In the genomic region with DNA sequence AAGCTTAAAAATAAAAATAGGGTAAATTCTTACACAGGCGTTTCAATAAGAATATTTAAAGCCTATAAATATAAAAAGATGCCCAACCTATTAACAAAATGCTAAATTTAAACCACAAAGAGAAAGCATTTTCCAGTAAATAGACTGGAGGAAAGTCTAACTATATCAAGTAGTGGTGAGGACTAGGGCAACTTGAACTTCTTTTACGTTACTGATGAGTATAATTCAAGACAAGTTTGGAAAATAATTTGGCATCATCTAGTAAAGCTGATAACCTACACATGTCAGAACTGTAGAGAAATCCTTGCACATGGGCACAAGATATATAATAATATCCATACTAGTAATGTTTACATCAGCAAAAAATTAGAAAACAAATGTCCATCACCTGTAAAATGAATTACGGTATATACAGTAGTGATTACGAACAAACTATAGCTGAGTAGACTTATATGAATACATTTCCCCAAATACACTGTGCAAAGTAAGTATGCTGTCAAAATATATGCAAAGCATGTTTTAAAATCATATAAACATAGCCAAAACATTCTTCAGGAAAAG, we compare ENCODE assay signal across 33 cellular contexts.
"Had no signal": no experiment of that assay in that cellular context is flagged by ENCODE, and none has a peak within 500 bp of the region (broad histone marks: within the 10 kb centered on the region; RNA-seq: fewer than 3 reads in every experiment).

No MANE protein-coding gene starts in this region.

- H3K4me1 ChIP-seq: adrenal gland, body of pancreas, breast epithelium had no signal

- H3K27ac ChIP-seq: adrenal gland, body of pancreas, brain microvascular endothelial cell, breast epithelium, VCaP had no signal

- FAIRE-seq: astrocyte, TTC549 had no signal

- ATAC-seq: activated CD8-positive, alpha-beta T cell treated with anti-CD3 and anti-CD28 coated beads for 36 hours; activated naive CD4-positive, alpha-beta T cell treated with anti-CD3 and anti-CD28 coated beads, Interleukin-2, amount 50 U/mL, for 72 hours; activated T-cell treated with anti-CD3 and anti-CD28 coated beads, Interleukin-2, amount 50 U/mL, for 4 hours; activated T-cell treated with anti-CD3 and anti-CD28 coated beads, Interleukin-2, amount 50 U/mL, for 72 hours; activated T-helper 17 cell treated with anti-CD3 and anti-CD28 coated beads, Interleukin-2, amount 50 U/mL, for 72 hours; body of pancreas had no signal

- H3K4me3 ChIP-seq: adrenal gland, body of pancreas, breast epithelium had no signal

- DNase-seq: activated B cell treated with CpG ODN at 0.5 μM for 24 hours; activated CD4-positive, alpha-beta memory T cell treated with anti-CD3 and anti-CD28 coated beads for 36 hours; activated CD4-positive, alpha-beta T cell treated with anti-CD3 and anti-CD28 coated beads for 4 hours; activated CD4-positive, alpha-beta T cell treated with anti-CD3 and anti-CD28 coated beads, Interleukin-2, amount 10 ng/mL, durations not matched to agents 24 days and 14 days; activated CD4-positive, alpha-beta T cell treated with anti-CD3 and anti-CD28 coated beads, Interleukin-2, amount 50 U/mL, for 1 hour; activated CD4-positive, alpha-beta T cell treated with anti-CD3 and anti-CD28 coated beads, Interleukin-2, amount 50 U/mL, for 4 hours; activated CD4-positive, CD25-positive, alpha-beta regulatory T cell treated with anti-CD3 and anti-CD28 coated beads, Interleukin-2, amount 50 U/mL, for 72 hours; activated CD8-positive, alpha-beta memory T cell treated with anti-CD3 and anti-CD28 coated beads, Interleukin-2, amount 50 U/mL, for 4 hours; activated CD8-positive, alpha-beta T cell treated with anti-CD3 and anti-CD28 coated beads for 36 hours; activated effector memory CD4-positive, alpha-beta T cell treated with anti-CD3 and anti-CD28 coated beads, Interleukin-2, amount 50 U/mL, for 16 hours; activated gamma-delta T cell treated with Interleukin-2 at 50 U/mL for 16 hours; activated naive CD4-positive, alpha-beta T cell; activated naive CD4-positive, alpha-beta T cell treated with anti-CD3 and anti-CD28 coated beads for 36 hours; activated naive CD4-positive, alpha-beta T cell treated with anti-CD3 and anti-CD28 coated beads, Interleukin-2, amount 50 U/mL, for 16 hours; activated naive CD8-positive, alpha-beta T cell treated with anti-CD3 and anti-CD28 coated beads for 36 hours; activated T-cell treated with anti-CD3 and anti-CD28 coated beads for 4 hours; activated T-cell treated with anti-CD3 and anti-CD28 coated beads, Interleukin-2, amount 50 U/mL, for 1 hour; activated T-cell treated with anti-CD3 and anti-CD28 coated beads, Interleukin-2, amount 50 U/mL, for 4 hours; activated T-cell treated with anti-CD3 and anti-CD28 coated beads, Interleukin-2, amount 50 U/mL, for 72 hours; adrenal gland; amniotic stem cell; aorta; body of pancreas; brain microvascular endothelial cell; central memory CD4-positive, alpha-beta T cell; T-helper 2 cell; T-helper 9 cell had no signal

- H3K9me3 ChIP-seq: adrenal gland, body of pancreas, breast epithelium had no signal

- H3K27me3 ChIP-seq: adrenal gland, body of pancreas, brain microvascular endothelial cell, breast epithelium had no signal

- H3K36me3 ChIP-seq: adrenal gland, brain microvascular endothelial cell, breast epithelium had no signal
